ENCODE assay signal across 5 cellular contexts in genomic region chr6:125667326-125667725, GRCh38.
"Had no signal": no experiment of that assay in that cellular context is flagged by ENCODE, and none has a peak within 500 bp of the region (broad histone marks: within the 10 kb centered on the region; RNA-seq: fewer than 3 reads in every experiment).

No MANE protein-coding gene starts in this region.

- DNase-seq: H9, HCEC 1CT, KBM-7 had no signal

- ATAC-seq: GM23338, HepG2 had no signal
